ENCODE assay signal across 26 cellular contexts in the genomic region with DNA sequence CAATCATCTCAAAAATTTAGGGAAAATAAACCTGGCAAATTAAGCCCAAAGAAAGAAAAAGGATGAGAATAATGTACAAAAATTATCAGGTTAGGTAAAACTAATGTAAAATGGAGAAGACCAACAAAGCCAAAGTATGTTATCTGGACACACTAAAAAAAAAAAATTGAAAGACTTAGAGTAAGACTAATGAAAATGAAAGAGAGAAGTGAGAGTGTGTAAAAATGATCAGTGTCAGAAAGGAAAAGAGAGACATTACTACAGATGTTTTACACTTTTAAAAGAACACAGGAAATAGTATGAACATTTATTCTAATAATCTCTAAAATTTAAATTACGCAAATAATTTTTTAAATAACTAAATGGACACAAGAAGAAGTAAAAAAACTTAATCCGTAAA.
"Had no signal": no experiment of that assay in that cellular context is flagged by ENCODE, and none has a peak within 500 bp of the region (broad histone marks: within the 10 kb centered on the region; RNA-seq: fewer than 3 reads in every experiment).

No MANE protein-coding gene starts in this region.

- H3K27ac ChIP-seq: left lung, lower lobe of right lung, ovary, right atrium auricular region, right lobe of liver, stomach, thyroid gland, transverse colon, upper lobe of left lung, vagina had no signal

- H3K9me3 ChIP-seq: left lung, lower lobe of right lung, ovary, right atrium auricular region, right lobe of liver, stomach, testis, thyroid gland, transverse colon, upper lobe of left lung, vagina had no signal

- H3K4me2 ChIP-seq: smooth muscle cell had no signal

- H3K4me1 Mint-ChIP-seq: naive B cell; stimulated activated memory B cell treated with anti-CD40 and anti-IgM and Interleukin-4, amounts not matched to agents 10 μg/mL and 1 μg/mL and 100 μg/mL, for 72 hours had no signal

- ATAC-seq: left colon; left lung; lower lobe of right lung; natural killer cell; right lobe of liver; stimulated activated memory B cell treated with anti-CD40 and anti-IgM and Interleukin-4, amounts not matched to agents 10 μg/mL and 1 μg/mL and 100 μg/mL, for 72 hours had no signal

- H3K27me3 Mint-ChIP-seq: naive B cell; progenitor cell of endocrine pancreas; stimulated activated memory B cell treated with anti-CD40 and anti-IgM and Interleukin-4, amounts not matched to agents 10 μg/mL and 1 μg/mL and 100 μg/mL, for 72 hours had no signal

- H3K4me3 Mint-ChIP-seq: naive B cell; natural killer cell; nephron progenitor cell; stimulated activated memory B cell treated with anti-CD40 and anti-IgM and Interleukin-4, amounts not matched to agents 10 μg/mL and 1 μg/mL and 100 μg/mL, for 72 hours had no signal

- H3K27me3 ChIP-seq: left lung, ovary, right atrium auricular region, right lobe of liver, stomach, testis, thyroid gland, transverse colon, upper lobe of left lung, vagina had no signal

- H3K36me3 Mint-ChIP-seq: naive B cell; natural killer cell; stimulated activated memory B cell treated with anti-CD40 and anti-IgM and Interleukin-4, amounts not matched to agents 10 μg/mL and 1 μg/mL and 100 μg/mL, for 72 hours had no signal

- FAIRE-seq: keratinocyte had no signal

- H3K9me3 Mint-ChIP-seq: natural killer cell; stimulated activated memory B cell treated with anti-CD40 and anti-IgM and Interleukin-4, amounts not matched to agents 10 μg/mL and 1 μg/mL and 100 μg/mL, for 72 hours had no signal

- H3K36me3 ChIP-seq: left lung, lower lobe of right lung, ovary, right atrium auricular region, right lobe of liver, stomach, thyroid gland, transverse colon, upper lobe of left lung, vagina had no signal

- H3K4me1 ChIP-seq: left lung, lower lobe of right lung, right lobe of liver, stomach, thyroid gland, transverse colon, upper lobe of left lung, vagina had no signal

- H3K27ac Mint-ChIP-seq: naive B cell; natural killer cell; progenitor cell of endocrine pancreas; stimulated activated memory B cell treated with anti-CD40 and anti-IgM and Interleukin-4, amounts not matched to agents 10 μg/mL and 1 μg/mL and 100 μg/mL, for 72 hours had no signal

- H3K4me3 ChIP-seq: left lung, lower lobe of right lung, ovary, right atrium auricular region, right lobe of liver, smooth muscle cell, stomach, testis, thyroid gland, transverse colon, upper lobe of left lung, vagina had no signal

- DNase-seq: left colon; left lung; lower lobe of right lung; mammary epithelial cell; mesenchymal stem cell; naive B cell; natural killer cell; nephron progenitor cell; ovary; right lobe of liver; stimulated activated CD4-positive, alpha-beta T cell treated with anti-CD3 and anti-CD28 coated beads, Interleukin-1b, Interleukin-23, amount 100 ng/mL, for 48 hours; stimulated activated CD4-positive, alpha-beta T cell treated with anti-CD3 and anti-CD28 coated beads, Interleukin-2, amount 100 ng/mL, for 48 hours; stimulated activated CD4-positive, alpha-beta T cell treated with anti-CD3 and anti-CD28 coated beads, Interleukin-4, amount 100 ng/mL, for 4 hours; stimulated activated CD8-positive, alpha-beta memory T cell treated with anti-CD3 and anti-CD28 coated beads, Interleukin-4, amount 100 ng/mL, for 48 hours; stimulated activated naive CD4-positive, alpha-beta T cell treated with Interleukin-2 at 50 U/mL for 16 hours; stomach; testis; thyroid gland; transverse colon; upper lobe of left lung had no signal
